Comparison of ENCODE assay signal across 10 cellular contexts in the genomic region with DNA sequence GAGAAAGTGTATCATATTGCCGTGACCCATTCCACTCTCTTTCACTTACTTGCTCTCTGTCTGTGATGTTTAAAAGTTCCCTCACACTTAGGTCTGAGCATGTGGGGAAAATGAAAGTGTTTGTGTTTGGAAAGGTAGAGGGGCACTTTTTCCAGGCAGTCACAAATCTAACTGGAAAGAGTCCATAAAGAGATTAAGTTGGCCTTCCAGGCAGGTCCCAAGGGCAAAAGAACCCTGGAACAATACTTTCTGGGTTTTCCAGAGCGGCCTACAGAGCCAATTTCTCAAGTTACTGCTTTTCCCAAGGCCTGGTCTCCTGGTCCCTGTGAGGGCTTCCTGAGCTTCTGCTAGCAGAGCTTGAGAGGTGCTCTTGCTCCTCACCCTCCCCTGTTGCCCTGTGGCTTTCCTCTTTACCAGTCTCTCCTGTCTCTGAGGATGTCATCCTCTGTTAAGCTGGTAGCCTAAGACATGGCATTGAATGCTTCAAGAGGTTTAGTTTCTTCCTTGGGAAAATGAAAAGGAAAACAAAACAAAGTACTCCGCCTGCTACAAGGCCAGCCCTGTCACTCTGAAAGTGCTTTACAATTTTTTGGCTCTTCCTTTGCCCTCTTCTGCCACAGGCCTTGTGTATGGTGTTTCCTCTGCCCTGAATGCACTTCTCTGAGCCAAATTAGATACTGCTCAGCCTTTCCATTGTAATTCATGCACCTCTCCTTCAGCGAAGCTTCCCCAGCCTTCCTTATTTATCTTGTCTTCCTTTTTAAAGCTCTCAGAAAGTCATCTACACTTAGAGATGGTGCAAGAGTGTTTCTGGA. TPM values are rescaled to one million over a fixed set of nuclear protein-coding genes. Genes with fewer than 3 reads are reported as not detected.
DNase-seq lines count a peak whose midpoint lies in the region; ATAC-seq and TF ChIP-seq lines count a peak whose summit lies in the region.
"Had no signal": no experiment of that assay in that cellular context is flagged by ENCODE, and none has a peak within 500 bp of the region (broad histone marks: within the 10 kb centered on the region; RNA-seq: fewer than 3 reads in every experiment).

No MANE protein-coding gene starts in this region.

- H3K27ac Mint-ChIP-seq in activated naive CD8-positive, alpha-beta T cell treated with anti-CD3 and anti-CD28 coated beads, Interleukin-2, amount 50 U/mL, for 24 hours = peak overlapping the region; percentile 75

- H3K27me3 ChIP-seq in lung (ENCODE audit: control insufficient read depth, insufficient read depth) (no peaks in the 10 kb centered on the region), upper lobe of right lung (no peaks in the 10 kb centered on the region)
- H3K27me3 ChIP-seq: adrenal gland had no signal

- H3K9me3 ChIP-seq in lung (ENCODE audit: control insufficient read depth in 2 of 2, insufficient read depth in 1 of 2, low read length in 1 of 2) (no peaks in the 10 kb centered on the region), upper lobe of right lung (no peaks in the 10 kb centered on the region)
- H3K9me3 ChIP-seq: adrenal gland had no signal

- peak overlapping the region; percentile 8 for H3K4me3 Mint-ChIP-seq in activated T-cell treated with anti-CD3 and anti-CD28 coated beads, Interleukin-2, amount 50 U/mL, for 4 hours
- no peak overlapping the region for H3K4me3 Mint-ChIP-seq in activated naive CD8-positive, alpha-beta T cell treated with anti-CD3 and anti-CD28 coated beads, Interleukin-2, amount 50 U/mL, for 24 hours

- H3K36me3 ChIP-seq in lung (ENCODE audit: control insufficient read depth in 2 of 2, insufficient read depth in 2 of 2, low read length in 2 of 2) (no peaks in the 10 kb centered on the region), upper lobe of right lung (no peaks in the 10 kb centered on the region)
- H3K36me3 ChIP-seq: adrenal gland had no signal

- H3K4me1 Mint-ChIP-seq in activated T-cell treated with anti-CD3 and anti-CD28 coated beads, Interleukin-2, amount 50 U/mL, for 4 hours (ENCODE audit: low read depth) = peaks cover 88% of the 10 kb centered on the region
- peaks cover 92% of the 10 kb centered on the region for H3K4me1 Mint-ChIP-seq in activated naive CD8-positive, alpha-beta T cell treated with anti-CD3 and anti-CD28 coated beads, Interleukin-2, amount 50 U/mL, for 24 hours

- H3K27ac ChIP-seq in lung (ENCODE audit: low read depth in 1 of 2, low read length in 1 of 2) (peak overlapping the region; percentile 13 to 26), upper lobe of right lung (peak overlapping the region; percentile 34), caudate nucleus (ENCODE audit: low read depth, low read length) (no peak overlapping the region)

- DNase-seq in activated T-cell treated with anti-CD3 and anti-CD28 coated beads, Interleukin-2, amount 50 U/mL, for 4 hours = no peak
- no peak for DNase-seq in activated T-cell treated with anti-CD3 and anti-CD28 coated beads for 4 hours
- DNase-seq in activated naive CD8-positive, alpha-beta T cell treated with anti-CD3 and anti-CD28 coated beads, Interleukin-2, amount 50 U/mL, for 24 hours = no peak
- DNase-seq in lung (ENCODE audit: low spot score) = no peak
- no peak for DNase-seq in upper lobe of right lung
- DNase-seq in SW480 (ENCODE audit: low spot score) = no peak
- DNase-seq in caudate nucleus (lab: John Stamatoyannopoulos, UW) = no peak
- DNase-seq: kidney had no signal

- no peaks in the 10 kb centered on the region for H3K27me3 Mint-ChIP-seq in activated T-cell treated with anti-CD3 and anti-CD28 coated beads, Interleukin-2, amount 50 U/mL, for 4 hours (ENCODE audit: low read depth)
- no peaks in the 10 kb centered on the region for H3K27me3 Mint-ChIP-seq in activated naive CD8-positive, alpha-beta T cell treated with anti-CD3 and anti-CD28 coated beads, Interleukin-2, amount 50 U/mL, for 24 hours

- TF ChIP-seq CTCF in lung (IDR thresholded peaks at IDR 0.05; ENCODE audit: control extremely low read depth, extremely low read depth) (no peak), upper lobe of right lung (IDR thresholded peaks at IDR 0.05) (no peak)

- no peak overlapping the region for H3K4me3 ChIP-seq in lung
- no peak overlapping the region for H3K4me3 ChIP-seq in upper lobe of right lung
- H3K4me3 ChIP-seq: adrenal gland had no signal

- intact Hi-C loops in upper lobe of right lung (cut with DNase I) = no loop called here

- H3K9me3 Mint-ChIP-seq in activated T-cell treated with anti-CD3 and anti-CD28 coated beads, Interleukin-2, amount 50 U/mL, for 4 hours = no peaks in the 10 kb centered on the region
- H3K9me3 Mint-ChIP-seq in activated naive CD8-positive, alpha-beta T cell treated with anti-CD3 and anti-CD28 coated beads, Interleukin-2, amount 50 U/mL, for 24 hours = no peaks in the 10 kb centered on the region

- H3K4me1 ChIP-seq in lung (ENCODE audit: control insufficient read depth in 2 of 2, insufficient read depth in 2 of 2, low read length in 2 of 2) = peaks cover 3 to 37% of the 10 kb centered on the region in 2 donors
- H3K4me1 ChIP-seq in upper lobe of right lung = peaks cover 43% of the 10 kb centered on the region

- peak; percentile 31 to 33 for ATAC-seq in activated T-cell treated with anti-CD3 and anti-CD28 coated beads, Interleukin-2, amount 50 U/mL, for 4 hours
- ATAC-seq in activated naive CD8-positive, alpha-beta T cell treated with anti-CD3 and anti-CD28 coated beads, Interleukin-2, amount 50 U/mL, for 24 hours = peak; percentile 49
- ATAC-seq in lung (ENCODE audit: insufficient read depth, low FRiP score) = no peak
- ATAC-seq in upper lobe of right lung = peak; percentile 42
- ATAC-seq in GM19324 (IDR thresholded peaks at IDR 0.05; ENCODE audit: low FRiP score, unreplicated experiment) = no peak

- H3K36me3 Mint-ChIP-seq in activated T-cell treated with anti-CD3 and anti-CD28 coated beads, Interleukin-2, amount 50 U/mL, for 4 hours (ENCODE audit: insufficient read depth) = peaks cover 3% of the 10 kb centered on the region
- H3K36me3 Mint-ChIP-seq in activated naive CD8-positive, alpha-beta T cell treated with anti-CD3 and anti-CD28 coated beads, Interleukin-2, amount 50 U/mL, for 24 hours (ENCODE audit: low read depth) = peaks cover 2% of the 10 kb centered on the region

- WGBS in lung, 2 donors = 63 to 76% methylated on average over 4 of the region's 4 CpGs

RNA-seq across cellular contexts. Expression of a gene that starts 20.1 kb away (rescaled TPM):
- 10 to 100 TPM; 38.0 to 57.1 (median 53.4) TPM for total RNA-seq in activated T-cell treated with anti-CD3 and anti-CD28 coated beads, Interleukin-2, amount 50 U/mL, for 4 hours
- total RNA-seq in lung (100 to 1,000 TPM in 1 of 2 donors, 10 to 100 TPM in 1; 91.0 to 105 TPM), upper lobe of right lung (94.0 TPM)
- polyA plus RNA-seq in lung = 10 to 100 TPM; 51.9 to 65.1 TPM

Comparison
In these comparisons a context has a peak if more than half of its experiments do, and no peak if none do; other contexts are left out.
1. ATAC-seq: peak in activated T-cell treated with anti-CD3 and anti-CD28 coated beads, Interleukin-2, amount 50 U/mL, for 4 hours (2 of 2), activated naive CD8-positive, alpha-beta T cell treated with anti-CD3 and anti-CD28 coated beads, Interleukin-2, amount 50 U/mL, for 24 hours (single experiment) and upper lobe of right lung (single experiment); none in lung (single experiment) and GM19324 (single experiment).